Comparison of ENCODE assay signal across 21 cellular contexts in genomic region chr13:33154911-33155310, GRCh38.
"Had no signal": no experiment of that assay in that cellular context is flagged by ENCODE, and none has a peak within 500 bp of the region (broad histone marks: within the 10 kb centered on the region; RNA-seq: fewer than 3 reads in every experiment).

No MANE protein-coding gene starts in this region.

- FAIRE-seq: TTC549 had no signal

- H3K4me1 Mint-ChIP-seq: central memory CD8-positive, alpha-beta T cell; naive B cell; stimulated activated naive CD8-positive, alpha-beta T cell treated with anti-CD3 and anti-CD28 coated beads, Interleukin-15, amount 100 ng/mL, for 72 hours had no signal

- H3K4me3 ChIP-seq: body of pancreas, smooth muscle cell, testis had no signal

- H3K4me2 ChIP-seq: smooth muscle cell had no signal

- ATAC-seq: activated CD8-positive, alpha-beta T cell treated with anti-CD3 and anti-CD28 coated beads for 36 hours; activated naive CD4-positive, alpha-beta T cell treated with anti-CD3 and anti-CD28 coated beads, Interleukin-2, amount 50 U/mL, for 72 hours; body of pancreas; stimulated activated naive CD8-positive, alpha-beta T cell treated with anti-CD3 and anti-CD28 coated beads, Interleukin-15, amount 100 ng/mL, for 72 hours had no signal

- H3K27me3 Mint-ChIP-seq: central memory CD8-positive, alpha-beta T cell had no signal

- H3K27me3 ChIP-seq: body of pancreas, neutrophil, testis had no signal

- H3K9me3 Mint-ChIP-seq: activated CD8-positive, alpha-beta T cell treated with anti-CD3 and anti-CD28 coated beads for 36 hours; activated naive CD4-positive, alpha-beta T cell treated with anti-CD3 and anti-CD28 coated beads, Interleukin-2, amount 50 U/mL, for 72 hours; central memory CD8-positive, alpha-beta T cell; naive B cell; stimulated activated naive CD8-positive, alpha-beta T cell treated with anti-CD3 and anti-CD28 coated beads, Interleukin-15, amount 100 ng/mL, for 72 hours; WTC11 had no signal

- H3K4me3 Mint-ChIP-seq: activated CD8-positive, alpha-beta T cell treated with anti-CD3 and anti-CD28 coated beads for 36 hours; central memory CD8-positive, alpha-beta T cell; naive B cell; stimulated activated naive CD8-positive, alpha-beta T cell treated with anti-CD3 and anti-CD28 coated beads, Interleukin-15, amount 100 ng/mL, for 72 hours; WTC11 had no signal

- H3K36me3 Mint-ChIP-seq: activated naive CD4-positive, alpha-beta T cell treated with anti-CD3 and anti-CD28 coated beads, Interleukin-2, amount 50 U/mL, for 72 hours; naive B cell; WTC11 had no signal

- H3K27ac ChIP-seq: body of pancreas, neutrophil, testis had no signal

- H3K4me1 ChIP-seq: body of pancreas, testis had no signal

- DNase-seq: activated CD4-positive, alpha-beta T cell treated with anti-CD3 and anti-CD28 coated beads for 48 hours; activated CD8-positive, alpha-beta memory T cell treated with anti-CD3 and anti-CD28 coated beads, Interleukin-2, amount 50 U/mL, for 4 hours; activated CD8-positive, alpha-beta T cell treated with anti-CD3 and anti-CD28 coated beads for 36 hours; activated gamma-delta T cell; activated T-cell treated with anti-CD3 and anti-CD28 coated beads, Interleukin-2, amount 50 U/mL, for 48 hours; body of pancreas; cortex of kidney; effector CD4-positive, alpha-beta T cell; foreskin fibroblast; head of caudate nucleus; left cardiac atrium; naive B cell; stimulated activated naive CD8-positive, alpha-beta T cell treated with anti-CD3 and anti-CD28 coated beads, Interleukin-15, amount 100 ng/mL, for 72 hours; T-helper 2 cell; testis had no signal

- H3K9me3 ChIP-seq: body of pancreas, neutrophil, testis had no signal

- H3K27ac Mint-ChIP-seq: activated CD8-positive, alpha-beta T cell treated with anti-CD3 and anti-CD28 coated beads for 36 hours; activated naive CD4-positive, alpha-beta T cell treated with anti-CD3 and anti-CD28 coated beads, Interleukin-2, amount 50 U/mL, for 72 hours; naive B cell; WTC11 had no signal

- H3K36me3 ChIP-seq: neutrophil had no signal
